Comparison of ENCODE assay signal across 18 cellular contexts in genomic region chr6:43091020-43091419, GRCh38. TPM values are rescaled to one million over a fixed set of nuclear protein-coding genes. Genes with fewer than 3 reads are reported as not detected.
DNase-seq lines count a peak whose midpoint lies in the region; ATAC-seq and TF ChIP-seq lines count a peak whose summit lies in the region.
"Had no signal": no experiment of that assay in that cellular context is flagged by ENCODE, and none has a peak within 500 bp of the region (broad histone marks: within the 10 kb centered on the region; RNA-seq: fewer than 3 reads in every experiment).

No MANE protein-coding gene starts in this region.

- H3K79me2 ChIP-seq in GM23338 (replicated peaks; ENCODE audit: insufficient read depth): peaks cover 74% of the 10 kb centered on the region

- WGBS in spleen, 5 donors: 63 to 78% (median 73%) methylated on average over 5 of the region's 5 CpGs

- no peaks in the 10 kb centered on the region for H3K9me3 Mint-ChIP-seq in GM23338
- no peaks in the 10 kb centered on the region for H3K9me3 Mint-ChIP-seq in stimulated activated memory B cell treated with anti-CD40 and anti-IgM and Interleukin-4, amounts not matched to agents 10 μg/mL and 1 μg/mL and 100 μg/mL, for 72 hours
- H3K9me3 Mint-ChIP-seq: T-helper 2 cell treated with Interferon-gamma antibody and Interleukin-4, amounts not matched to agents 5 μg/mL and 100 μg/mL, for 36 hours had no signal

- ATAC-seq in GM23338: no peak
- ATAC-seq in stimulated activated memory B cell treated with anti-CD40 and anti-IgM and Interleukin-4, amounts not matched to agents 10 μg/mL and 1 μg/mL and 100 μg/mL, for 72 hours: no peak

- H4K20me1 ChIP-seq in GM23338 (replicated peaks; ENCODE audit: insufficient read depth): peaks cover under 1% of the 10 kb centered on the region; the same call in 1 of the 2 replicates

- H3K27ac ChIP-seq in GM23338 (ENCODE audit: low read depth): peak overlapping the region; percentile 93
- peak overlapping the region; percentile 90 for H3K27ac ChIP-seq in VCaP
- H3K27ac ChIP-seq in layer of hippocampus (ENCODE audit: low read depth, low read length): peak overlapping the region; percentile 27
- H3K27ac ChIP-seq in spleen: peak overlapping the region in 1 of 8 donors; percentile 3

- peak overlapping the region; percentile 44; the same call in 1 of the 2 replicates for H3K4me3 ChIP-seq in GM23338
- H3K4me3 ChIP-seq in spleen: no peak overlapping the region

- H3K9me3 ChIP-seq in spleen: no peaks in the 10 kb centered on the region

- H3K36me3 Mint-ChIP-seq in GM23338 (ENCODE audit: low read depth): no peaks in the 10 kb centered on the region; the same call in 2 of the 3 replicates
- no peaks in the 10 kb centered on the region for H3K36me3 Mint-ChIP-seq in stimulated activated memory B cell treated with anti-CD40 and anti-IgM and Interleukin-4, amounts not matched to agents 10 μg/mL and 1 μg/mL and 100 μg/mL, for 72 hours

- H3K4me1 ChIP-seq in GM23338 (ENCODE audit: insufficient read depth) (peaks cover 60% of the 10 kb centered on the region), spleen (peaks cover 0 to 35% (median 9%) of the 10 kb centered on the region in 6 donors)

- DNase-seq in GM23338 (ENCODE audit: low spot score) (no peak), spleen (peak; percentile 24), NCI-H1436 treated with DMSO at 0.1 percent for 48 hours (lab: John Stamatoyannopoulos, UW) (no peak)
- no peak for DNase-seq in stimulated activated CD4-positive, alpha-beta T cell treated with anti-CD3 and anti-CD28 coated beads, Interleukin-2, amount 100 ng/mL, for 24 hours
- DNase-seq in stimulated activated naive CD4-positive, alpha-beta T cell treated with Interleukin-2 at 50 U/mL for 16 hours (lab: John Stamatoyannopoulos, UW): no peak
- DNase-seq: activated CD4-positive, alpha-beta T cell treated with anti-CD3 and anti-CD28 coated beads for 1 hour; activated CD8-positive, alpha-beta memory T cell treated with anti-CD3 and anti-CD28 coated beads, Interleukin-2, amount 50 U/mL, for 48 hours; activated naive CD4-positive, alpha-beta T cell treated with Interleukin-2 at 50 U/mL for 16 hours; AML-193; effector CD8-positive, alpha-beta T cell; KBM-7; NCI-H1048; NCI-H2171; occipital lobe had no signal

- H3F3A ChIP-seq in GM23338 (replicated peaks; ENCODE audit: low read depth): peaks cover 16% of the 10 kb centered on the region

- peak overlapping the region; percentile 70 for H3K4me2 ChIP-seq in GM23338

- H3K27me3 Mint-ChIP-seq in GM23338 (ENCODE audit: insufficient read depth, low read depth, poor library complexity): peaks cover 5% of the 10 kb centered on the region
- H3K27me3 Mint-ChIP-seq in stimulated activated memory B cell treated with anti-CD40 and anti-IgM and Interleukin-4, amounts not matched to agents 10 μg/mL and 1 μg/mL and 100 μg/mL, for 72 hours: peaks cover 9% of the 10 kb centered on the region

- H3K27me3 ChIP-seq in GM23338 (ENCODE audit: insufficient read depth) (no peaks in the 10 kb centered on the region), layer of hippocampus (ENCODE audit: control insufficient read depth, insufficient read depth, low read length) (no peaks in the 10 kb centered on the region), spleen (replicated peaks in 1 of 7) (no peaks in the 10 kb centered on the region)

- no peak for TF ChIP-seq CTCF in GM23338 (conservative IDR thresholded peaks at IDR 0.05; ENCODE audit: low read depth in 2 of 2)
- no peak for TF ChIP-seq CTCF in VCaP (conservative IDR thresholded peaks at IDR 0.05)
- no peak for TF ChIP-seq CTCF in spleen (IDR thresholded peaks at IDR 0.05 in 8 of 11, conservative IDR thresholded peaks at IDR 0.05 in 3 of 11)

- H2AFZ ChIP-seq in GM23338: no peak overlapping the region

- H3K9me2 ChIP-seq in GM23338 (ENCODE audit: insufficient read depth): no peaks in the 10 kb centered on the region

- no peak for TF ChIP-seq POLR2A in spleen (IDR thresholded peaks at IDR 0.05)

- peaks cover 69% of the 10 kb centered on the region for H3K4me1 Mint-ChIP-seq in GM23338
- H3K4me1 Mint-ChIP-seq in stimulated activated memory B cell treated with anti-CD40 and anti-IgM and Interleukin-4, amounts not matched to agents 10 μg/mL and 1 μg/mL and 100 μg/mL, for 72 hours: peaks cover 10% of the 10 kb centered on the region

- H3K36me3 ChIP-seq in GM23338 (ENCODE audit: insufficient read depth) (no peaks in the 10 kb centered on the region), spleen (no peaks in the 10 kb centered on the region)

- peak overlapping the region; percentile 92 for H3K27ac Mint-ChIP-seq in GM23338
- H3K27ac Mint-ChIP-seq in stimulated activated memory B cell treated with anti-CD40 and anti-IgM and Interleukin-4, amounts not matched to agents 10 μg/mL and 1 μg/mL and 100 μg/mL, for 72 hours: no peak overlapping the region
- H3K27ac Mint-ChIP-seq: T-helper 2 cell treated with Interferon-gamma antibody and Interleukin-4, amounts not matched to agents 5 μg/mL and 100 μg/mL, for 36 hours had no signal

- H3K4me3 Mint-ChIP-seq in GM23338: peak overlapping the region; percentile 46
- H3K4me3 Mint-ChIP-seq in stimulated activated memory B cell treated with anti-CD40 and anti-IgM and Interleukin-4, amounts not matched to agents 10 μg/mL and 1 μg/mL and 100 μg/mL, for 72 hours: no peak overlapping the region
- H3K4me3 Mint-ChIP-seq: T-helper 2 cell treated with Interferon-gamma antibody and Interleukin-4, amounts not matched to agents 5 μg/mL and 100 μg/mL, for 36 hours had no signal

- intact Hi-C loops in spleen (cut with DNase I; ENCODE audit: low total_unique reads): no loop called here

TF ChIP-seq in GM23338, 12 proteins besides CTCF, POLR2A, EP300 and RAD21 (continues in another document):
- TF ChIP-seq ZNF114 (CRISPR knock-in tag; IDR thresholded peaks at IDR 0.05) (no peak), NANOG (IDR thresholded peaks at IDR 0.05; ENCODE audit: borderline replicate concordance) (no peak), POLR2AphosphoS5 (IDR thresholded peaks at IDR 0.05; ENCODE audit: low read depth) (no peak), EZH2 (IDR thresholded peaks at IDR 0.05; ENCODE audit: low read depth, unreplicated experiment) (no peak), EZH2phosphoT487 (IDR thresholded peaks at IDR 0.05; ENCODE audit: unreplicated experiment) (no peak), JUNB (IDR thresholded peaks at IDR 0.05; ENCODE audit: unreplicated experiment) (no peak)
- TF ChIP-seq, protein P1, sequence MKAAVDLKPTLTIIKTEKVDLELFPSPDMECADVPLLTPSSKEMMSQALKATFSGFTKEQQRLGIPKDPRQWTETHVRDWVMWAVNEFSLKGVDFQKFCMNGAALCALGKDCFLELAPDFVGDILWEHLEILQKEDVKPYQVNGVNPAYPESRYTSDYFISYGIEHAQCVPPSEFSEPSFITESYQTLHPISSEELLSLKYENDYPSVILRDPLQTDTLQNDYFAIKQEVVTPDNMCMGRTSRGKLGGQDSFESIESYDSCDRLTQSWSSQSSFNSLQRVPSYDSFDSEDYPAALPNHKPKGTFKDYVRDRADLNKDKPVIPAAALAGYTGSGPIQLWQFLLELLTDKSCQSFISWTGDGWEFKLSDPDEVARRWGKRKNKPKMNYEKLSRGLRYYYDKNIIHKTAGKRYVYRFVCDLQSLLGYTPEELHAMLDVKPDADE (IDR thresholded peaks at IDR 0.05): no peak

RNA-seq across cellular contexts. Expression of gene PTK7, which starts 14.9 kb away (rescaled TPM):
- total RNA-seq in GM23338 (2014; rRNA removed; shearing (Covaris generic)): 121 and 147 TPM in 2 replicates
- polyA plus RNA-seq in GM23338 (2016; fragmentation: Nextera tagmentation; extraction: Ambion mirVana): 46.1 and 52.2 TPM in 2 replicates
- total RNA-seq in spleen: 10 to 100 TPM; 20.4 to 66.4 (median 35.1) TPM
- polyA plus RNA-seq in spleen: 10 to 100 TPM in 1 of 3 donors, 1 to 10 TPM in 2; 6.0 to 13.0 (median 8.7) TPM

RNA-seq across cellular contexts. Expression of gene KLC4, which starts 31.6 kb away (rescaled TPM):
- total RNA-seq in GM23338 (2014; rRNA removed; shearing (Covaris generic)): 17.4 and 22.4 TPM in 2 replicates
- polyA plus RNA-seq in GM23338 (2016; fragmentation: Nextera tagmentation; extraction: Ambion mirVana): 14.9 and 16.6 TPM in 2 replicates
- total RNA-seq in spleen: 10 to 100 TPM; 19.6 to 27.0 (median 21.5) TPM
- polyA plus RNA-seq in spleen: 10 to 100 TPM; 13.2 to 20.0 (median 19.2) TPM

RNA-seq across cellular contexts. Expression of gene MRPL2, which starts 31.8 kb away (rescaled TPM):
- total RNA-seq in GM23338 (2014; rRNA removed; shearing (Covaris generic)): 32.3 and 40.4 TPM in 2 replicates
- 127 and 128 TPM in 2 replicates for polyA plus RNA-seq in GM23338 (2016; fragmentation: Nextera tagmentation; extraction: Ambion mirVana)
- total RNA-seq in spleen: 10 to 100 TPM; 11.0 to 43.4 (median 31.0) TPM
- polyA plus RNA-seq in spleen: 10 to 100 TPM; 47.9 to 53.9 (median 52.7) TPM

RNA-seq across cellular contexts. Expression of gene CUL7, which starts 37.4 kb away (rescaled TPM):
- 9.7 and 13.2 TPM in 2 replicates for total RNA-seq in GM23338 (2014; rRNA removed; shearing (Covaris generic))
- polyA plus RNA-seq in GM23338 (2016; fragmentation: Nextera tagmentation; extraction: Ambion mirVana): 2.8 and 3.4 TPM in 2 replicates
- total RNA-seq in spleen: 10 to 100 TPM; 11.8 to 23.1 (median 13.7) TPM
- polyA plus RNA-seq in spleen: 1 to 10 TPM; 3.6 to 7.7 (median 4.9) TPM
